In the genomic region with DNA sequence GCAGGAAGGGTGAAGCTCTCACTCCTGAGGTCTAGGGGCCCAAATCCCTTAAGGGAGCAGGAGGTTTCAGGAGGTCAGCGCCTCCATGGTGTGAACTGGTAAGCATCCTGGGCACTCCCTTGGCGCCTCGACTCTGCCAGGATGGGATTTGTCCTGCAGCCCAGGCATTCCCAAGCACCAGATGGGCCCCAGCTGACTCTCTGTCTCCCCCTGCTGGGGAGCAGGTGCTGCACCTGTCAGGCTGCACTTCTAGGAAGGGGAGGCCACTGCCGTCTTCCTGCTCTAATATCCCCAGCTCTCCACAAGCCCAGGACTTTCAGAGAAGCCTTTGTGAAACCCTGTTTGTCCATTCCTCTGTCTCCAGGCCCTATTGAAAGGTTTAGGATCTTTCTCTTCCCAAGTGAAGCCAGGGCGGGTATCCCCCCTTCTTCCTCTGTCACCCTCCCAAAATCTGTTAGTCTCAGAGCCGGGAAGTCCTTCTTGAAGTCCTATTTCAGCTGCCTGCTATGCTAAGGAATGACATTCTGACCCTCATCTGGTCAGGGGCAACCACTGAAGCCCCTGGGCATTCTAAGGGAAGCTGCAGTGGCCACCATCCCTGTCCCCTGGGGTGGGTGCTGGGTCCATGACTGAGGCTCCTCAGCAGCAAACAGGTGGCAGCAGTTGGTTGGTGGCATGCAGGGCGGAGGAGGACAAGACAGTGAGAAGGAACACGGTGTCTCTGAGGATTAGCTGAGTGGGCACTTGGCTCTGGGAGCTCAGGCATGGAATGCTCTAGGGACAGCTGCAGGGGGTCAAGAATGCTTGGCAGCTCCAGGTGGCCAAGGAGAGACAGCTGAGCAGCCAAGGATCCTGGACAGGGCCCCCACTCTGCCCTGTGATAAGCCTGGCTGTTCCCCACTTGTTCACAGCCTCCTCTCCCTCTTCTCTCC, we compare ENCODE assay signal across 1 cellular context.
TF ChIP-seq lines count a peak whose summit lies in the region.

No MANE protein-coding gene starts in this region.

TF ChIP-seq in K562, 482 proteins besides CTCF, POLR2A, EP300 and RAD21 (continued from another document):
- TF ChIP-seq, protein P1, sequence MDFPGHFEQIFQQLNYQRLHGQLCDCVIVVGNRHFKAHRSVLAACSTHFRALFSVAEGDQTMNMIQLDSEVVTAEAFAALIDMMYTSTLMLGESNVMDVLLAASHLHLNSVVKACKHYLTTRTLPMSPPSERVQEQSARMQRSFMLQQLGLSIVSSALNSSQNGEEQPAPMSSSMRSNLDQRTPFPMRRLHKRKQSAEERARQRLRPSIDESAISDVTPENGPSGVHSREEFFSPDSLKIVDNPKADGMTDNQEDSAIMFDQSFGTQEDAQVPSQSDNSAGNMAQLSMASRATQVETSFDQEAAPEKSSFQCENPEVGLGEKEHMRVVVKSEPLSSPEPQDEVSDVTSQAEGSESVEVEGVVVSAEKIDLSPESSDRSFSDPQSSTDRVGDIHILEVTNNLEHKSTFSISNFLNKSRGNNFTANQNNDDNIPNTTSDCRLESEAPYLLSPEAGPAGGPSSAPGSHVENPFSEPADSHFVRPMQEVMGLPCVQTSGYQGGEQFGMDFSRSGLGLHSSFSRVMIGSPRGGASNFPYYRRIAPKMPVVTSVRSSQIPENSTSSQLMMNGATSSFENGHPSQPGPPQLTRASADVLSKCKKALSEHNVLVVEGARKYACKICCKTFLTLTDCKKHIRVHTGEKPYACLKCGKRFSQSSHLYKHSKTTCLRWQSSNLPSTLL (IDR thresholded peaks at IDR 0.05), result no peak
- TF ChIP-seq, protein P2, sequence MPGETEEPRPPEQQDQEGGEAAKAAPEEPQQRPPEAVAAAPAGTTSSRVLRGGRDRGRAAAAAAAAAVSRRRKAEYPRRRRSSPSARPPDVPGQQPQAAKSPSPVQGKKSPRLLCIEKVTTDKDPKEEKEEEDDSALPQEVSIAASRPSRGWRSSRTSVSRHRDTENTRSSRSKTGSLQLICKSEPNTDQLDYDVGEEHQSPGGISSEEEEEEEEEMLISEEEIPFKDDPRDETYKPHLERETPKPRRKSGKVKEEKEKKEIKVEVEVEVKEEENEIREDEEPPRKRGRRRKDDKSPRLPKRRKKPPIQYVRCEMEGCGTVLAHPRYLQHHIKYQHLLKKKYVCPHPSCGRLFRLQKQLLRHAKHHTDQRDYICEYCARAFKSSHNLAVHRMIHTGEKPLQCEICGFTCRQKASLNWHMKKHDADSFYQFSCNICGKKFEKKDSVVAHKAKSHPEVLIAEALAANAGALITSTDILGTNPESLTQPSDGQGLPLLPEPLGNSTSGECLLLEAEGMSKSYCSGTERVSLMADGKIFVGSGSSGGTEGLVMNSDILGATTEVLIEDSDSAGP (CRISPR knock-in tag; IDR thresholded peaks at IDR 0.05), result no peak
- TF ChIP-seq, protein P3, sequence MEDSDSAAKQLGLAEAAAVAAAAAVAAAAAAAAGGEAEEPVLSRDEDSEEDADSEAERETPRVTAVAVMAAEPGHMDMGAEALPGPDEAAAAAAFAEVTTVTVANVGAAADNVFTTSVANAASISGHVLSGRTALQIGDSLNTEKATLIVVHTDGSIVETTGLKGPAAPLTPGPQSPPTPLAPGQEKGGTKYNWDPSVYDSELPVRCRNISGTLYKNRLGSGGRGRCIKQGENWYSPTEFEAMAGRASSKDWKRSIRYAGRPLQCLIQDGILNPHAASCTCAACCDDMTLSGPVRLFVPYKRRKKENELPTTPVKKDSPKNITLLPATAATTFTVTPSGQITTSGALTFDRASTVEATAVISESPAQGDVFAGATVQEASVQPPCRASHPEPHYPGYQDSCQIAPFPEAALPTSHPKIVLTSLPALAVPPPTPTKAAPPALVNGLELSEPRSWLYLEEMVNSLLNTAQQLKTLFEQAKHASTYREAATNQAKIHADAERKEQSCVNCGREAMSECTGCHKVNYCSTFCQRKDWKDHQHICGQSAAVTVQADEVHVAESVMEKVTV (CRISPR knock-in tag; IDR thresholded peaks at IDR 0.05), result peak; percentile 36
